In the genomic region with DNA sequence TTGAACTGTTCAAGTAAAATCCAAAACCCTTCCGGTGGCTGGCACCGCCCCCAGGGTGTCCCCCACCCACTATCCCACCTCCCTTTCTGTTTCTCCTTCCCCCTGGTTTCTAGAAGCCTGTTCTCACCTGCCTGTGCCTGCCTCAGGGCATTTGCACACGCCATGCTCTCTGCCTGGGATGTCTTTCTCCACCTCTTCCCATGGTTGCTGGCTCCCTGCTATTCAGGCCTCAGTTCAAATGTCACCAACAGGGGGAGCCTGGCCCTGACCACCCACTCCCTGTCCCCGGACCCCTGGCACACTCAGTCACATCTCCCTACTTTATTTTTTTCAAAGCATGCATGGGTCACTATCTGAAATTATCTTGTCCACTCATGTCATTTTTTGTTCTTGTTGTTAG, we compare ENCODE assay signal across 14 cellular contexts. TPM values are rescaled to one million over a fixed set of nuclear protein-coding genes. Genes with fewer than 3 reads are reported as not detected.
DNase-seq lines count a peak whose midpoint lies in the region; ATAC-seq and TF ChIP-seq lines count a peak whose summit lies in the region.
"Had no signal": no experiment of that assay in that cellular context is flagged by ENCODE, and none has a peak within 500 bp of the region (broad histone marks: within the 10 kb centered on the region; RNA-seq: fewer than 3 reads in every experiment).

No MANE protein-coding gene starts in this region.

- peaks cover 44 to 71% (median 52%) of the 10 kb centered on the region in 4 donors for H3K4me1 Mint-ChIP-seq in CD4-positive, alpha-beta memory T cell
- H3K4me1 Mint-ChIP-seq in GM23338 = no peaks in the 10 kb centered on the region; the same call in 2 of the 3 replicates
- no peaks in the 10 kb centered on the region for H3K4me1 Mint-ChIP-seq in WTC11

- TF ChIP-seq POLR2A in uterus (IDR thresholded peaks at IDR 0.05) = no peak

- ATAC-seq in GM23338 = peak; percentile 74
- peak; percentile 74 for ATAC-seq in WTC11
- no peak for ATAC-seq in GM18519 (IDR thresholded peaks at IDR 0.05; ENCODE audit: low FRiP score, unreplicated experiment)
- ATAC-seq in aorta (ENCODE audit: low FRiP score) = no peak
- ATAC-seq: mucosa of descending colon had no signal

- H3K27me3 Mint-ChIP-seq in CD4-positive, alpha-beta memory T cell = no peaks in the 10 kb centered on the region
- H3K27me3 Mint-ChIP-seq in GM23338 (ENCODE audit: insufficient read depth, low read depth, poor library complexity) = peaks cover 8% of the 10 kb centered on the region
- H3K27me3 Mint-ChIP-seq in WTC11 (ENCODE audit: low read depth) = no peaks in the 10 kb centered on the region

- H3K4me1 ChIP-seq in CD4-positive, alpha-beta memory T cell (ENCODE audit: insufficient read depth, low read length) = peaks cover 55% of the 10 kb centered on the region
- H3K4me1 ChIP-seq in GM23338 (ENCODE audit: insufficient read depth) = no peaks in the 10 kb centered on the region
- no peaks in the 10 kb centered on the region for H3K4me1 ChIP-seq in uterus
- H3K4me1 ChIP-seq in aorta (ENCODE audit: control insufficient read depth in 1 of 2, insufficient read depth in 2 of 2, low read length in 2 of 2) = no peaks in the 10 kb centered on the region

- no peaks in the 10 kb centered on the region for H4K20me1 ChIP-seq in GM23338 (replicated peaks; ENCODE audit: insufficient read depth)

- H3K4me2 ChIP-seq in GM23338 = no peak overlapping the region

- POLR2A ChIA-PET in CD4-positive, alpha-beta memory T cell (lab: Charles Lee; ENCODE audit: partially characterized antibody) = interaction anchor here (1.0 to 21.7 kb wide), 5 partner anchors 12 to 78 kb away, joined by 3 to 1317 read pairs (median 5); a partner anchor contains a TSS
- POLR2A ChIA-PET in WTC11 (lab: Charles Lee) = interaction anchor here (1.0 kb wide), 1 partner anchor 77 kb away, joined by 3 read pairs; no protein-coding TSS in a partner anchor

- H3K4me3 Mint-ChIP-seq in CD4-positive, alpha-beta memory T cell = peak overlapping the region in 1 of 8 donors; percentile 77
- no peak overlapping the region for H3K4me3 Mint-ChIP-seq in GM23338
- H3K4me3 Mint-ChIP-seq in WTC11 = no peak overlapping the region

- no peak overlapping the region for H3K4me3 ChIP-seq in CD4-positive, alpha-beta memory T cell (ENCODE audit: low read length in 2 of 2)
- H3K4me3 ChIP-seq in GM23338 (no peak overlapping the region), kidney epithelial cell (ENCODE audit: low read depth, low read length) (no peak overlapping the region), uterus (no peak overlapping the region), aorta (ENCODE audit: low read length in 2 of 2) (no peak overlapping the region)
- H3K4me3 ChIP-seq: mucosa of descending colon, skin epidermis had no signal

- TF ChIP-seq CTCF in GM23338 (conservative IDR thresholded peaks at IDR 0.05; ENCODE audit: low read depth in 2 of 2) = peak; percentile 59 to 68
- peak; percentile 23; the same call in 1 of the 2 replicates for TF ChIP-seq CTCF in WTC11 (IDR thresholded peaks at IDR 0.05)
- TF ChIP-seq CTCF in kidney epithelial cell (IDR thresholded peaks at IDR 0.05; ENCODE audit: insufficient read depth, low read length, poor library complexity, severe bottlenecking) = peak; percentile 14
- TF ChIP-seq CTCF in uterus (IDR thresholded peaks at IDR 0.05) = no peak

- no peaks in the 10 kb centered on the region for H3K79me2 ChIP-seq in GM23338 (replicated peaks; ENCODE audit: insufficient read depth)

- WGBS in aorta, 2 donors = 91 to 93% methylated on average over 4 of the region's 4 CpGs

- intact Hi-C loops in CD4-positive, alpha-beta memory T cell (cut with micrococcal nuclease) = no loop called here
- intact Hi-C loops in uterus (cut with DNase I; ENCODE audit: low total_unique reads) (no loop called here), aorta (cut with DNase I) (no loop called here)

- H3K9me3 Mint-ChIP-seq in CD4-positive, alpha-beta memory T cell = peaks cover 0 to 1% (median 0%) of the 10 kb centered on the region in 8 donors
- H3K9me3 Mint-ChIP-seq in GM23338 = no peaks in the 10 kb centered on the region; the same call in 2 of the 3 replicates
- no peaks in the 10 kb centered on the region for H3K9me3 Mint-ChIP-seq in WTC11

- no peaks in the 10 kb centered on the region for H3K36me3 ChIP-seq in CD4-positive, alpha-beta memory T cell (ENCODE audit: insufficient read depth, low read length)
- no peaks in the 10 kb centered on the region for H3K36me3 ChIP-seq in GM23338 (ENCODE audit: insufficient read depth)
- H3K36me3 ChIP-seq in kidney epithelial cell (ENCODE audit: control insufficient read depth, insufficient read depth, low read length) = no peaks in the 10 kb centered on the region
- no peaks in the 10 kb centered on the region for H3K36me3 ChIP-seq in uterus
- no peaks in the 10 kb centered on the region for H3K36me3 ChIP-seq in aorta (ENCODE audit: control insufficient read depth in 1 of 2, insufficient read depth in 2 of 2, low read length in 1 of 2)

- H3K27me3 ChIP-seq in CD4-positive, alpha-beta memory T cell (ENCODE audit: insufficient read depth, low read length) = no peaks in the 10 kb centered on the region
- H3K27me3 ChIP-seq in GM23338 (ENCODE audit: insufficient read depth) = no peaks in the 10 kb centered on the region
- no peaks in the 10 kb centered on the region for H3K27me3 ChIP-seq in kidney epithelial cell (ENCODE audit: control insufficient read depth, insufficient read depth, low read length)
- no peaks in the 10 kb centered on the region for H3K27me3 ChIP-seq in uterus
- no peaks in the 10 kb centered on the region for H3K27me3 ChIP-seq in aorta (ENCODE audit: control insufficient read depth in 1 of 2, insufficient read depth in 2 of 2, low read length in 1 of 2)

- no peaks in the 10 kb centered on the region for H3K36me3 Mint-ChIP-seq in CD4-positive, alpha-beta memory T cell
- no peaks in the 10 kb centered on the region for H3K36me3 Mint-ChIP-seq in GM23338 (ENCODE audit: low read depth)
- no peaks in the 10 kb centered on the region for H3K36me3 Mint-ChIP-seq in WTC11

- H3K9me3 ChIP-seq in CD4-positive, alpha-beta memory T cell (ENCODE audit: control insufficient read depth in 1 of 2, low read length in 2 of 2) = no peaks in the 10 kb centered on the region
- no peaks in the 10 kb centered on the region for H3K9me3 ChIP-seq in uterus
- H3K9me3 ChIP-seq in aorta (ENCODE audit: control insufficient read depth, low read length) = no peaks in the 10 kb centered on the region
- H3K9me3 ChIP-seq: mucosa of descending colon had no signal

- H3K27ac ChIP-seq in CD4-positive, alpha-beta memory T cell (ENCODE audit: low read depth, low read length) = no peak overlapping the region
- no peak overlapping the region for H3K27ac ChIP-seq in GM23338 (ENCODE audit: low read depth)
- no peak overlapping the region for H3K27ac ChIP-seq in uterus
- no peak overlapping the region for H3K27ac ChIP-seq in aorta (ENCODE audit: low read depth in 1 of 2, low read length in 2 of 2)

- DNase-seq in CD4-positive, alpha-beta memory T cell = no peak
- peak; percentile 62 for DNase-seq in GM23338 (ENCODE audit: low spot score)
- peak; percentile 30 for DNase-seq in WTC11 (ENCODE audit: low spot score)
- no peak for DNase-seq in kidney epithelial cell (ENCODE audit: low read depth)
- no peak for DNase-seq in GM19238 (ENCODE audit: insufficient read length, low spot score)
- no peak for DNase-seq in uterus
- DNase-seq in aorta = no peak
- DNase-seq: activated effector memory CD4-positive, alpha-beta T cell treated with anti-CD3 and anti-CD28 coated beads, Interleukin-2, amount 50 U/mL, for 16 hours; dermis blood vessel endothelial cell; DMS79; mucosa of descending colon; NCI-H524 treated with DMSO at 0.1 percent for 48 hours had no signal

- H3K27ac Mint-ChIP-seq in CD4-positive, alpha-beta memory T cell = peak overlapping the region; percentile 31 to 100 (median 94)
- no peak overlapping the region for H3K27ac Mint-ChIP-seq in GM23338
- no peak overlapping the region for H3K27ac Mint-ChIP-seq in WTC11

- H3K9me2 ChIP-seq in GM23338 (ENCODE audit: insufficient read depth) = no peaks in the 10 kb centered on the region

- CTCF ChIA-PET in CD4-positive, alpha-beta memory T cell (lab: Charles Lee; ENCODE audit: partially characterized antibody) = interaction anchor here (1.5 to 8.2 kb wide), 2 partner anchors 11 to 14 kb away, joined by 4 to 38 read pairs; no protein-coding TSS in a partner anchor
- CTCF ChIA-PET in WTC11 (lab: Charles Lee) = interaction anchor here (0.6 to 6.7 kb wide), 9 partner anchors 14 to 97 kb away, joined by 3 to 46 read pairs (median 3); no protein-coding TSS in a partner anchor

- H2AFZ ChIP-seq in GM23338 = no peak overlapping the region

- H3F3A ChIP-seq in GM23338 (replicated peaks; ENCODE audit: low read depth) = no peaks in the 10 kb centered on the region

TF ChIP-seq in GM23338, 12 proteins besides CTCF, POLR2A, EP300 and RAD21 (continues in another document):
- TF ChIP-seq STAT1 (IDR thresholded peaks at IDR 0.05; ENCODE audit: unreplicated experiment) = no peak

TF ChIP-seq in WTC11, 78 proteins besides CTCF, POLR2A, EP300 and RAD21 (continues in another document):
- no peak for TF ChIP-seq TP53 (CRISPR knock-in tag; IDR thresholded peaks at IDR 0.05)

RNA-seq across cellular contexts. Expression of a gene that starts 39.9 kb away (rescaled TPM):
- 100 to 1,000 TPM; 516 to 550 TPM for total RNA-seq in CD4-positive, alpha-beta memory T cell
- 100 to 1,000 TPM in 1 of 2 donors, 10 to 100 TPM in 1; 95.4 to 205 TPM for polyA plus RNA-seq in CD4-positive, alpha-beta memory T cell
- total RNA-seq in GM23338 (2014; rRNA removed; shearing (Covaris generic)) = 21.5 and 22.4 TPM in 2 replicates
- 11.2 and 11.5 TPM in 2 replicates for polyA plus RNA-seq in GM23338 (2016; fragmentation: Nextera tagmentation; extraction: Ambion mirVana)
- 42.2 to 66.4 TPM (median 51.3 TPM) in 3 replicates for total RNA-seq in WTC11 (2021)
- 16.5 and 29.4 TPM in 2 replicates for total RNA-seq in kidney epithelial cell
- 100 to 1,000 TPM in 1 of 4 donors, 10 to 100 TPM in 2, 1 to 10 TPM in 1; 5.0 to 140 (median 19.3) TPM for total RNA-seq in uterus
- total RNA-seq in aorta = 10 to 100 TPM; 41.4 to 63.1 TPM
- polyA plus RNA-seq in aorta = 10 to 100 TPM in 1 of 2 donors, 1 to 10 TPM in 1; 7.9 to 22.0 TPM

RNA-seq across cellular contexts. Expression of a gene that starts 46.4 kb away (rescaled TPM):
- 10 to 100 TPM; 13.3 to 13.8 TPM for total RNA-seq in CD4-positive, alpha-beta memory T cell
- polyA plus RNA-seq in CD4-positive, alpha-beta memory T cell = 10 to 100 TPM; 11.3 to 15.2 TPM
- 5.5 and 6.7 TPM in 2 replicates for total RNA-seq in GM23338 (2014; rRNA removed; shearing (Covaris generic))
- polyA plus RNA-seq in GM23338 (2016; fragmentation: Nextera tagmentation; extraction: Ambion mirVana) = 4.0 and 4.9 TPM in 2 replicates
- total RNA-seq in WTC11 (2021) = 11.9 to 13.4 TPM (median 12.4 TPM) in 3 replicates
- total RNA-seq in kidney epithelial cell = 13.6 and 14.2 TPM in 2 replicates
- 10 to 100 TPM in 2 of 4 donors, 1 to 10 TPM in 2; 3.8 to 27.4 (median 10.6) TPM for total RNA-seq in uterus
- total RNA-seq in aorta = 10 to 100 TPM in 1 of 2 donors, 1 to 10 TPM in 1; 5.4 to 10.4 TPM
- polyA plus RNA-seq in aorta = 1 to 10 TPM; 7.0 to 8.9 TPM

RNA-seq across cellular contexts. Expression of a gene that starts 47.3 kb away (rescaled TPM):
- 10 to 100 TPM; 22.0 to 26.9 TPM for total RNA-seq in CD4-positive, alpha-beta memory T cell
- polyA plus RNA-seq in CD4-positive, alpha-beta memory T cell = 10 to 100 TPM; 13.4 to 17.6 TPM
- total RNA-seq in GM23338 (2014; rRNA removed; shearing (Covaris generic)) = 21.2 and 27.0 TPM in 2 replicates
- 6.1 and 7.1 TPM in 2 replicates for polyA plus RNA-seq in GM23338 (2016; fragmentation: Nextera tagmentation; extraction: Ambion mirVana)
- total RNA-seq in WTC11 (2021) = 15.2 to 17.4 TPM (median 15.2 TPM) in 3 replicates
- 22.8 and 24.5 TPM in 2 replicates for total RNA-seq in kidney epithelial cell
- 10 to 100 TPM; 14.3 to 49.7 (median 49.0) TPM for total RNA-seq in uterus
- total RNA-seq in aorta = 10 to 100 TPM; 16.3 to 40.9 TPM
- polyA plus RNA-seq in aorta = 10 to 100 TPM in 1 of 2 donors, 1 to 10 TPM in 1; 9.8 to 14.3 TPM

Comparison
In these comparisons a context has a peak if more than half of its experiments do, and no peak if none do; other contexts are left out.
1. DNase-seq: peak in GM23338 (single experiment) and WTC11 (single experiment); none in CD4-positive, alpha-beta memory T cell (0 of 5), kidney epithelial cell (single experiment), GM19238 (single experiment), uterus (0 of 2) and aorta (0 of 2).
2. H3K27ac Mint-ChIP-seq: peak in CD4-positive, alpha-beta memory T cell (7 of 7); none in GM23338 (single experiment) and WTC11 (single experiment).
3. ATAC-seq: peak in GM23338 (single experiment) and WTC11 (single experiment); none in GM18519 (single experiment) and aorta (single experiment).
4. CTCF ChIP-seq: peak in GM23338 (2 of 2), WTC11 (single experiment) and kidney epithelial cell (single experiment); none in uterus (0 of 4).